ENCODE assay signal across 32 cellular contexts in genomic region chr3:6504385-6504784, GRCh38.
"Had no signal": no experiment of that assay in that cellular context is flagged by ENCODE, and none has a peak within 500 bp of the region (broad histone marks: within the 10 kb centered on the region; RNA-seq: fewer than 3 reads in every experiment).

No MANE protein-coding gene starts in this region.

- H3K4me3 ChIP-seq: adrenal gland, body of pancreas, breast epithelium had no signal

- H3K36me3 ChIP-seq: adrenal gland, brain microvascular endothelial cell, breast epithelium had no signal

- H3K27me3 ChIP-seq: adrenal gland, body of pancreas, brain microvascular endothelial cell, breast epithelium had no signal

- ATAC-seq: activated CD8-positive, alpha-beta T cell treated with anti-CD3 and anti-CD28 coated beads for 36 hours; activated naive CD4-positive, alpha-beta T cell treated with anti-CD3 and anti-CD28 coated beads, Interleukin-2, amount 50 U/mL, for 72 hours; activated T-cell treated with anti-CD3 and anti-CD28 coated beads, Interleukin-2, amount 50 U/mL, for 4 hours; activated T-cell treated with anti-CD3 and anti-CD28 coated beads, Interleukin-2, amount 50 U/mL, for 72 hours; activated T-helper 17 cell treated with anti-CD3 and anti-CD28 coated beads, Interleukin-2, amount 50 U/mL, for 72 hours; body of pancreas had no signal

- H3K27ac ChIP-seq: adrenal gland, body of pancreas, brain microvascular endothelial cell, breast epithelium, VCaP had no signal

- H3K4me1 ChIP-seq: adrenal gland, body of pancreas, breast epithelium had no signal

- DNase-seq: activated B cell treated with CpG ODN at 0.5 μM for 24 hours; activated CD4-positive, alpha-beta memory T cell treated with anti-CD3 and anti-CD28 coated beads for 36 hours; activated CD4-positive, alpha-beta T cell treated with anti-CD3 and anti-CD28 coated beads for 4 hours; activated CD4-positive, alpha-beta T cell treated with anti-CD3 and anti-CD28 coated beads, Interleukin-2, amount 10 ng/mL, durations not matched to agents 24 days and 14 days; activated CD4-positive, alpha-beta T cell treated with anti-CD3 and anti-CD28 coated beads, Interleukin-2, amount 50 U/mL, for 1 hour; activated CD4-positive, alpha-beta T cell treated with anti-CD3 and anti-CD28 coated beads, Interleukin-2, amount 50 U/mL, for 4 hours; activated CD4-positive, CD25-positive, alpha-beta regulatory T cell treated with anti-CD3 and anti-CD28 coated beads, Interleukin-2, amount 50 U/mL, for 72 hours; activated CD8-positive, alpha-beta memory T cell treated with anti-CD3 and anti-CD28 coated beads, Interleukin-2, amount 50 U/mL, for 4 hours; activated CD8-positive, alpha-beta T cell treated with anti-CD3 and anti-CD28 coated beads for 36 hours; activated effector memory CD4-positive, alpha-beta T cell treated with anti-CD3 and anti-CD28 coated beads, Interleukin-2, amount 50 U/mL, for 16 hours; activated gamma-delta T cell treated with Interleukin-2 at 50 U/mL for 16 hours; activated naive CD4-positive, alpha-beta T cell; activated naive CD4-positive, alpha-beta T cell treated with anti-CD3 and anti-CD28 coated beads for 36 hours; activated naive CD4-positive, alpha-beta T cell treated with anti-CD3 and anti-CD28 coated beads, Interleukin-2, amount 50 U/mL, for 16 hours; activated naive CD8-positive, alpha-beta T cell treated with anti-CD3 and anti-CD28 coated beads for 36 hours; activated T-cell treated with anti-CD3 and anti-CD28 coated beads for 4 hours; activated T-cell treated with anti-CD3 and anti-CD28 coated beads, Interleukin-2, amount 50 U/mL, for 1 hour; activated T-cell treated with anti-CD3 and anti-CD28 coated beads, Interleukin-2, amount 50 U/mL, for 4 hours; activated T-cell treated with anti-CD3 and anti-CD28 coated beads, Interleukin-2, amount 50 U/mL, for 72 hours; adrenal gland; amniotic stem cell; aorta; body of pancreas; brain microvascular endothelial cell; central memory CD4-positive, alpha-beta T cell; T-helper 1 cell; T-helper 2 cell; T-helper 9 cell had no signal

- H3K9me3 ChIP-seq: adrenal gland, body of pancreas, breast epithelium had no signal
